In genomic region chr7:18890885-18891621, GRCh38 we compare ENCODE assay signal across 17 cellular contexts.
DNase-seq lines count a peak whose midpoint lies in the region; ATAC-seq and TF ChIP-seq lines count a peak whose summit lies in the region.
"Had no signal": no experiment of that assay in that cellular context is flagged by ENCODE, and none has a peak within 500 bp of the region (broad histone marks: within the 10 kb centered on the region; RNA-seq: fewer than 3 reads in every experiment).

No MANE protein-coding gene starts in this region.

- H3K27me3 ChIP-seq in Loucy (ENCODE audit: insufficient read depth, low read length, poor library complexity, severe bottlenecking) (no peaks in the 10 kb centered on the region), SJSA1 (replicated peaks) (no peaks in the 10 kb centered on the region), thyroid gland (no peaks in the 10 kb centered on the region)
- H3K27me3 ChIP-seq: gastrocnemius medialis, right lobe of liver, tibial artery had no signal

- ATAC-seq in HG03280 (IDR thresholded peaks at IDR 0.05; ENCODE audit: unreplicated experiment) (no peak), GM18517 (IDR thresholded peaks at IDR 0.05; ENCODE audit: unreplicated experiment) (no peak)
- ATAC-seq: activated CD4-positive, alpha-beta T cell treated with anti-CD3 and anti-CD28 coated beads for 36 hours; gastrocnemius medialis; right lobe of liver; stimulated activated memory B cell treated with anti-CD40 and anti-IgM and Interleukin-4, amounts not matched to agents 10 μg/mL and 1 μg/mL and 100 μg/mL, for 72 hours had no signal

- H3K79me2 ChIP-seq in Loucy (ENCODE audit: insufficient read depth, low read length): no peaks in the 10 kb centered on the region

- H3K4me1 ChIP-seq in Loucy (ENCODE audit: insufficient read depth, low read length, poor library complexity, severe bottlenecking): peaks cover 45% of the 10 kb centered on the region
- peaks cover 41% of the 10 kb centered on the region for H3K4me1 ChIP-seq in SJSA1 (replicated peaks)
- H3K4me1 ChIP-seq in thyroid gland: peaks cover 14 to 26% of the 10 kb centered on the region in 2 donors
- H3K4me1 ChIP-seq: right lobe of liver had no signal

- no peaks in the 10 kb centered on the region for H4K20me1 ChIP-seq in Loucy (ENCODE audit: insufficient read depth, low read length, poor library complexity, severe bottlenecking)

- H3K4me3 ChIP-seq in Loucy (ENCODE audit: low read length, poor library complexity, severe bottlenecking) (peak overlapping the region; percentile 1), SJSA1 (no peak overlapping the region), thyroid gland (replicated peaks in 1 of 3) (no peak overlapping the region)
- H3K4me3 ChIP-seq: gastrocnemius medialis, right lobe of liver, tibial artery had no signal

- H3K36me3 ChIP-seq in Loucy (ENCODE audit: insufficient read depth, low read length) (no peaks in the 10 kb centered on the region), SJSA1 (no peaks in the 10 kb centered on the region), thyroid gland (no peaks in the 10 kb centered on the region)
- H3K36me3 ChIP-seq: gastrocnemius medialis, right lobe of liver, tibial artery had no signal

- TF ChIP-seq POLR2A in thyroid gland (IDR thresholded peaks at IDR 0.05): no peak

- peaks cover 9% of the 10 kb centered on the region; the same call in 1 of the 2 replicates for H3F3A ChIP-seq in Loucy (ENCODE audit: low read depth)

- DNase-seq in SJSA1 (ENCODE audit: low read depth in 1 of 2, low spot score in 2 of 2): peak in 1 of 2 experiments; percentile 50
- DNase-seq in iris pigment epithelial cell (ENCODE audit: low read depth): peak; percentile 25
- DNase-seq in thyroid gland: peak; percentile 9 to 20
- no peak for DNase-seq in NCI-H2171 (lab: John Stamatoyannopoulos, UW)
- DNase-seq: activated CD4-positive, alpha-beta T cell treated with anti-CD3 and anti-CD28 coated beads for 36 hours; activated naive CD8-positive, alpha-beta T cell treated with anti-CD3 and anti-CD28 coated beads, Interleukin-2, amount 10 ng/mL, durations not matched to agents 7 days and 5 days; Calu3; gastrocnemius medialis; NCI-H345; nucleus accumbens; right lobe of liver; tibial artery had no signal

- H3K27ac ChIP-seq in SJSA1 (peak overlapping the region; percentile 39; the same call in 1 of the 2 replicates), thyroid gland (peak overlapping the region in 2 of 3 donors; percentile 14 to 34)
- H3K27ac ChIP-seq: gastrocnemius medialis, right lobe of liver, RWPE1, tibial artery had no signal

- H3K4me2 ChIP-seq in Loucy (ENCODE audit: low read depth, low read length, poor library complexity, severe bottlenecking): peak overlapping the region; percentile 50

- intact Hi-C loops in thyroid gland (cut with DNase I): no loop called here

- peak overlapping the region; percentile 38 for H3K9ac ChIP-seq in Loucy (ENCODE audit: low read depth, low read length, poor library complexity, severe bottlenecking)

- TF ChIP-seq CTCF in Loucy (conservative IDR thresholded peaks at IDR 0.05; ENCODE audit: low read length): no peak
- TF ChIP-seq CTCF in thyroid gland (IDR thresholded peaks at IDR 0.05): no peak

- 18 to 34% methylated on average over 4 of the region's 4 CpGs for WGBS in thyroid gland, 2 donors

- no peaks in the 10 kb centered on the region for H3K9me2 ChIP-seq in Loucy (replicated peaks; ENCODE audit: low read depth, low read length)

- no peaks in the 10 kb centered on the region for H3K9me3 ChIP-seq in Loucy (ENCODE audit: insufficient read depth, low read depth, low read length)
- no peaks in the 10 kb centered on the region for H3K9me3 ChIP-seq in SJSA1 (replicated peaks)
- no peaks in the 10 kb centered on the region for H3K9me3 ChIP-seq in thyroid gland
- H3K9me3 ChIP-seq: gastrocnemius medialis, right lobe of liver, tibial artery had no signal

- H2AFZ ChIP-seq in Loucy (ENCODE audit: low read length): peak overlapping the region; percentile 62
